ENCODE assay signal across 18 cellular contexts in genomic region chr9:117415584-117415937, GRCh38. TPM values are rescaled to one million over a fixed set of nuclear protein-coding genes. Genes with fewer than 3 reads are reported as not detected.
DNase-seq lines count a peak whose midpoint lies in the region; ATAC-seq, FAIRE-seq and TF ChIP-seq lines count a peak whose summit lies in the region.
"Had no signal": no experiment of that assay in that cellular context is flagged by ENCODE, and none has a peak within 500 bp of the region (broad histone marks: within the 10 kb centered on the region; RNA-seq: fewer than 3 reads in every experiment).

No MANE protein-coding gene starts in this region.

- H3K79me2 ChIP-seq in DOHH2 (ENCODE audit: control insufficient read depth, low read length) (peaks cover 37% of the 10 kb centered on the region), endothelial cell of umbilical vein (ENCODE audit: control insufficient read depth, insufficient read depth, low read length) (no peaks in the 10 kb centered on the region), neural progenitor cell (ENCODE audit: low read depth) (no peaks in the 10 kb centered on the region)

- intact Hi-C loops in endothelial cell of umbilical vein (cut with micrococcal nuclease) = no loop called here
- intact Hi-C loops in CD8-positive, alpha-beta T cell (cut with DNase I, micrococcal nuclease) = no loop called here

- no peaks in the 10 kb centered on the region for H3K36me3 Mint-ChIP-seq in neural progenitor cell
- H3K36me3 Mint-ChIP-seq in CD8-positive, alpha-beta T cell = no peaks in the 10 kb centered on the region

- H3K27ac ChIP-seq in DOHH2 (ENCODE audit: low read depth, low read length) (no peak overlapping the region), endothelial cell of umbilical vein (ENCODE audit: insufficient read depth, low read depth, low read length) (no peak overlapping the region), neural progenitor cell (no peak overlapping the region)
- no peak overlapping the region for H3K27ac ChIP-seq in CD8-positive, alpha-beta T cell (ENCODE audit: low read depth, low read length)
- H3K27ac ChIP-seq: HL-60, skin epidermis had no signal

- POLR2A ChIA-PET in endothelial cell of umbilical vein (lab: Charles Lee) = no interaction called here
- POLR2A ChIA-PET in CD8-positive, alpha-beta T cell (lab: Charles Lee) = no interaction called here

- peak overlapping the region; percentile 91 for H3K4me2 ChIP-seq in DOHH2 (ENCODE audit: low read length)
- H3K4me2 ChIP-seq in endothelial cell of umbilical vein (ENCODE audit: insufficient read depth, low read length) = no peak overlapping the region
- H3K4me2 ChIP-seq in neural progenitor cell = peak overlapping the region; percentile 77

- no peaks in the 10 kb centered on the region for H3K9me3 Mint-ChIP-seq in neural progenitor cell
- H3K9me3 Mint-ChIP-seq in CD8-positive, alpha-beta T cell = no peaks in the 10 kb centered on the region
- H3K9me3 Mint-ChIP-seq: activated CD4-positive, alpha-beta T cell treated with anti-CD3 and anti-CD28 coated beads, Interleukin-2, amount 10 ng/mL, durations not matched to agents 24 days and 14 days; stimulated activated naive CD8-positive, alpha-beta T cell treated with anti-CD3 and anti-CD28 coated beads, Interleukin-15, Interleukin-2, amounts not matched to agents 100 ng/mL and 50 ng/mL, for 24 hours had no signal

- H3F3A ChIP-seq in DOHH2 (ENCODE audit: control insufficient read depth, insufficient read depth) (peaks cover 5% of the 10 kb centered on the region), neural progenitor cell (ENCODE audit: low read depth) (peaks cover 28% of the 10 kb centered on the region)

- DNase-seq in NCI-H526 treated with DMSO at 0.1 percent for 48 hours (lab: John Stamatoyannopoulos, UW) = peak; percentile 10
- no peak for DNase-seq in endothelial cell of umbilical vein (ENCODE audit: low read depth, low spot score)
- peak; percentile 52 for DNase-seq in neural progenitor cell (ENCODE audit: low spot score)
- DNase-seq in CD8-positive, alpha-beta T cell = no peak
- no peak for DNase-seq in GM19238 (ENCODE audit: insufficient read length, low spot score)
- DNase-seq in A172 (ENCODE audit: low spot score) = no peak
- DNase-seq in GM12892 (ENCODE audit: insufficient read length) = no peak
- DNase-seq: activated CD4-positive, alpha-beta T cell treated with anti-CD3 and anti-CD28 coated beads, Interleukin-2, amount 10 ng/mL, durations not matched to agents 24 days and 14 days; activated T-cell treated with anti-CD3 and anti-CD28 coated beads, Interleukin-2, amount 50 U/mL, for 4 hours; DMS79; Kasumi-1; NCI-H1436 treated with DMSO at 0.1 percent for 48 hours; NCI-H510A; T-helper 17 cell had no signal

- no peaks in the 10 kb centered on the region for H3K9me1 ChIP-seq in endothelial cell of umbilical vein (replicated peaks; ENCODE audit: control insufficient read depth, extremely low read depth, insufficient read depth, low read length)

- H3K9me3 ChIP-seq in DOHH2 (ENCODE audit: control insufficient read depth, insufficient read depth, low read length) (no peaks in the 10 kb centered on the region), endothelial cell of umbilical vein (replicated peaks; ENCODE audit: control insufficient read depth, insufficient read depth, low read length) (no peaks in the 10 kb centered on the region), neural progenitor cell (ENCODE audit: low read depth) (no peaks in the 10 kb centered on the region)
- H3K9me3 ChIP-seq in CD8-positive, alpha-beta T cell (ENCODE audit: low read length) = no peaks in the 10 kb centered on the region

- no peak for TF ChIP-seq POLR2A in endothelial cell of umbilical vein (IDR thresholded peaks at IDR 0.05; ENCODE audit: low read depth, low read length)
- TF ChIP-seq POLR2A in GM12892 (IDR thresholded peaks at IDR 0.05; ENCODE audit: low read depth, low read length) = no peak

- peak overlapping the region; percentile 91 for H3K4me3 ChIP-seq in DOHH2 (ENCODE audit: low read length)
- H3K4me3 ChIP-seq in endothelial cell of umbilical vein (replicated peaks in 1 of 3; ENCODE audit: insufficient read depth in 1 of 3, low read depth in 1 of 3, low read length in 3 of 3) = no peak overlapping the region
- peak overlapping the region; percentile 65 for H3K4me3 ChIP-seq in neural progenitor cell
- H3K4me3 ChIP-seq in CD8-positive, alpha-beta T cell (ENCODE audit: low read depth, low read length) = no peak overlapping the region

- no peak overlapping the region for H3K4me3 Mint-ChIP-seq in neural progenitor cell
- H3K4me3 Mint-ChIP-seq in CD8-positive, alpha-beta T cell = no peak overlapping the region
- H3K4me3 Mint-ChIP-seq: activated CD4-positive, alpha-beta T cell treated with anti-CD3 and anti-CD28 coated beads, Interleukin-2, amount 10 ng/mL, durations not matched to agents 24 days and 14 days; activated T-cell treated with anti-CD3 and anti-CD28 coated beads, Interleukin-2, amount 50 U/mL, for 4 hours; stimulated activated naive CD8-positive, alpha-beta T cell treated with anti-CD3 and anti-CD28 coated beads, Interleukin-15, Interleukin-2, amounts not matched to agents 100 ng/mL and 50 ng/mL, for 24 hours; T-helper 17 cell had no signal

- no peaks in the 10 kb centered on the region for H3K9me2 ChIP-seq in DOHH2 (replicated peaks; ENCODE audit: control insufficient read depth, low read length)

- no TSS peak for BruUV-seq in endothelial cell of umbilical vein (replicated peaks; lab: Mats Ljungman, UMichigan)

- H3K4me1 Mint-ChIP-seq in neural progenitor cell = peaks cover 5% of the 10 kb centered on the region
- peaks cover 2% of the 10 kb centered on the region for H3K4me1 Mint-ChIP-seq in CD8-positive, alpha-beta T cell (ENCODE audit: low read depth)
- H3K4me1 Mint-ChIP-seq: activated CD4-positive, alpha-beta T cell treated with anti-CD3 and anti-CD28 coated beads, Interleukin-2, amount 10 ng/mL, durations not matched to agents 24 days and 14 days; T-helper 17 cell had no signal

- H3K27me3 ChIP-seq in DOHH2 (ENCODE audit: control insufficient read depth, low read length) = peaks cover 3% of the 10 kb centered on the region; the same call in 1 of the 2 replicates
- peaks cover 34 to 36% of the 10 kb centered on the region in 2 experiments for H3K27me3 ChIP-seq in endothelial cell of umbilical vein (ENCODE audit: control insufficient read depth in 2 of 2, insufficient read depth in 2 of 2, low read length in 2 of 2)
- H3K27me3 ChIP-seq in neural progenitor cell = peaks cover 87% of the 10 kb centered on the region
- H3K27me3 ChIP-seq in CD8-positive, alpha-beta T cell (ENCODE audit: insufficient read depth, low read length) = peaks cover 5% of the 10 kb centered on the region

- H4K20me1 ChIP-seq in DOHH2 (ENCODE audit: control insufficient read depth, insufficient read depth, low read depth, low read length) = no peaks in the 10 kb centered on the region; the same call in 1 of the 2 replicates
- H4K20me1 ChIP-seq in endothelial cell of umbilical vein (replicated peaks; ENCODE audit: control insufficient read depth, extremely low read depth, insufficient read depth, low read length) = no peaks in the 10 kb centered on the region
- H4K20me1 ChIP-seq in neural progenitor cell (ENCODE audit: low read depth) = peaks cover 24% of the 10 kb centered on the region

- FAIRE-seq in endothelial cell of umbilical vein (lab: Jason Lieb, UNC) = no peak
- FAIRE-seq in GM12892 (lab: Jason Lieb, UNC) = no peak

- H3K4me1 ChIP-seq in DOHH2 (ENCODE audit: control insufficient read depth, low read length) (peaks cover 67% of the 10 kb centered on the region), endothelial cell of umbilical vein (ENCODE audit: control insufficient read depth, extremely low read depth, insufficient read depth, low read length) (no peaks in the 10 kb centered on the region), neural progenitor cell (peaks cover 12% of the 10 kb centered on the region)
- no peaks in the 10 kb centered on the region for H3K4me1 ChIP-seq in CD8-positive, alpha-beta T cell (ENCODE audit: insufficient read depth, low read length)

- ATAC-seq in CD8-positive, alpha-beta T cell = no peak
- ATAC-seq: T-helper 17 cell had no signal

- TF ChIP-seq CTCF in DOHH2 (IDR thresholded peaks at IDR 0.05; ENCODE audit: low read depth, low read length, poor library complexity, severe bottlenecking) = peak; percentile 26
- TF ChIP-seq CTCF in endothelial cell of umbilical vein (IDR thresholded peaks at IDR 0.05; ENCODE audit: extremely low read depth in 1 of 2, insufficient read depth in 1 of 2, low read depth in 1 of 2, low read length in 2 of 2) = no peak
- peak; percentile 13 for TF ChIP-seq CTCF in neural progenitor cell (IDR thresholded peaks at IDR 0.05)
- TF ChIP-seq CTCF in CD8-positive, alpha-beta T cell (IDR thresholded peaks at IDR 0.05) = no peak

- CTCF ChIA-PET in endothelial cell of umbilical vein (lab: Charles Lee) = no interaction called here
- CTCF ChIA-PET in CD8-positive, alpha-beta T cell (lab: Charles Lee) = no interaction called here

- H3K36me3 ChIP-seq in DOHH2 (ENCODE audit: control insufficient read depth, low read length) (peaks cover 25% of the 10 kb centered on the region), endothelial cell of umbilical vein (ENCODE audit: control insufficient read depth in 2 of 2, extremely low read depth in 1 of 2, insufficient read depth in 2 of 2, low read length in 2 of 2) (no peaks in the 10 kb centered on the region), neural progenitor cell (no peaks in the 10 kb centered on the region)
- no peaks in the 10 kb centered on the region for H3K36me3 ChIP-seq in CD8-positive, alpha-beta T cell (ENCODE audit: insufficient read depth, low read length)

- H3K27me3 Mint-ChIP-seq in neural progenitor cell (ENCODE audit: insufficient read depth, low read depth) = peaks cover 28% of the 10 kb centered on the region
- peaks cover 18% of the 10 kb centered on the region for H3K27me3 Mint-ChIP-seq in CD8-positive, alpha-beta T cell (ENCODE audit: low read depth)

- H2AFZ ChIP-seq in endothelial cell of umbilical vein (ENCODE audit: low read depth, low read length) (no peak overlapping the region), neural progenitor cell (replicated peaks) (peak overlapping the region; percentile 87)

- no peak overlapping the region for H3K27ac Mint-ChIP-seq in neural progenitor cell
- H3K27ac Mint-ChIP-seq in CD8-positive, alpha-beta T cell = no peak overlapping the region
- H3K27ac Mint-ChIP-seq: activated CD4-positive, alpha-beta T cell treated with anti-CD3 and anti-CD28 coated beads, Interleukin-2, amount 10 ng/mL, durations not matched to agents 24 days and 14 days; stimulated activated naive CD8-positive, alpha-beta T cell treated with anti-CD3 and anti-CD28 coated beads, Interleukin-15, Interleukin-2, amounts not matched to agents 100 ng/mL and 50 ng/mL, for 24 hours; T-helper 17 cell had no signal

- dilution Hi-C loops in endothelial cell of umbilical vein (cut with MboI; ENCODE audit: extremely low pct_ligation_motif_present, low sequenced_read_pairs) = no loop called here

- H3K9ac ChIP-seq in endothelial cell of umbilical vein (replicated peaks; ENCODE audit: extremely low read depth, insufficient read depth, low read length) (no peak overlapping the region), neural progenitor cell (no peak overlapping the region)

RNA-seq across cellular contexts. Expression of gene ASTN2, which starts 0.7 kb away (rescaled TPM):
- total RNA-seq in endothelial cell of umbilical vein = 1.6 and 1.9 TPM in 2 replicates
- 0.80 and 1.0 TPM in 2 replicates for polyA plus RNA-seq in endothelial cell of umbilical vein
- 0.99 and 1.1 TPM in 2 replicates for polyA plus RNA-seq in endothelial cell of umbilical vein (2011; cell fraction: cytosol; rRNA removed)
- polyA plus RNA-seq in endothelial cell of umbilical vein (2011; cell fraction: nucleus; rRNA removed) = 1.5 and 1.7 TPM in 2 replicates
- polyA plus RNA-seq in endothelial cell of umbilical vein (2012) = 1.5 and 2.4 TPM in 2 replicates
- polyA minus RNA-seq in endothelial cell of umbilical vein = 3.8 and 4.5 TPM in 2 replicates
- 1.8 TPM for polyA minus RNA-seq in endothelial cell of umbilical vein (2011; cell fraction: cytosol; rRNA and poly(A)+ RNA removed)
- polyA minus RNA-seq in endothelial cell of umbilical vein (2011; cell fraction: nucleus; rRNA and poly(A)+ RNA removed) = 3.8 and 4.1 TPM in 2 replicates
- total RNA-seq in neural progenitor cell (ENCODE audit: low replicate concordance) = 8.0 and 13.5 TPM in 2 replicates
- total RNA-seq in CD8-positive, alpha-beta T cell = 1 to 10 TPM; 1.4 to 2.5 TPM
- 8.5 and 10.1 TPM in 2 replicates for total RNA-seq in A172 (2014; rRNA removed; shearing (Covaris generic))
- 7.0 TPM for polyA plus RNA-seq in GM12892 (2012; ENCODE audit: missing spikeins)

Comparison
In these comparisons a context has a peak if more than half of its experiments do, and no peak if none do; other contexts are left out.
1. H3K4me3 ChIP-seq: peak in DOHH2 (single experiment) and neural progenitor cell (single experiment); none in endothelial cell of umbilical vein (0 of 3) and CD8-positive, alpha-beta T cell (single experiment).
2. CTCF ChIP-seq: peak in DOHH2 (single experiment) and neural progenitor cell (single experiment); none in endothelial cell of umbilical vein (0 of 2) and CD8-positive, alpha-beta T cell (single experiment).
3. DNase-seq: peak in NCI-H526 treated with DMSO at 0.1 percent for 48 hours (single experiment) and neural progenitor cell (single experiment); none in endothelial cell of umbilical vein (single experiment), CD8-positive, alpha-beta T cell (0 of 7), GM19238 (single experiment), A172 (single experiment) and GM12892 (single experiment).